ENCODE assay signal across 21 cellular contexts in genomic region chr2:238968616-238969394, GRCh38.
DNase-seq lines count a peak whose midpoint lies in the region; ATAC-seq, FAIRE-seq and TF ChIP-seq lines count a peak whose summit lies in the region.
"Had no signal": no experiment of that assay in that cellular context is flagged by ENCODE, and none has a peak within 500 bp of the region (broad histone marks: within the 10 kb centered on the region; RNA-seq: fewer than 3 reads in every experiment).

No MANE protein-coding gene starts in this region.

- no peak overlapping the region for H3K4me3 ChIP-seq in H7 (ENCODE audit: insufficient read depth, low read depth, low read length)
- H3K4me3 ChIP-seq in kidney (ENCODE audit: low read length in 2 of 2): no peak overlapping the region
- no peak overlapping the region for H3K4me3 ChIP-seq in mucosa of descending colon
- H3K4me3 ChIP-seq: BLaER1 treated with 17β-estradiol and CSF1 and Interleukin-3, amounts not matched to agents 10 nM and 100 nM; GM23248 had no signal

- no peak overlapping the region for H3K27ac ChIP-seq in kidney (ENCODE audit: low read depth in 2 of 2, low read length in 2 of 2)
- H3K27ac ChIP-seq: BLaER1 treated with 17β-estradiol and CSF1 and Interleukin-3, amounts not matched to agents 10 nM and 100 nM; GM23248 had no signal

- ATAC-seq in mucosa of descending colon (no peak), HG03521 (IDR thresholded peaks at IDR 0.05; ENCODE audit: unreplicated experiment) (no peak)
- ATAC-seq: HepG2 had no signal

- intact Hi-C loops in kidney (cut with DNase I): no loop called here
- intact Hi-C loops in posterior vena cava (cut with DNase I): no loop called here
- intact Hi-C loops in mucosa of descending colon (cut with DNase I, micrococcal nuclease): no loop called here

- peaks cover 38% of the 10 kb centered on the region for H3K4me1 Mint-ChIP-seq in nephron

- H3K27ac Mint-ChIP-seq in nephron: peak overlapping the region; percentile 38 to 71 (median 51)
- H3K27ac Mint-ChIP-seq: CD4-positive, alpha-beta T cell; H9 had no signal

- TF ChIP-seq CTCF in kidney (IDR thresholded peaks at IDR 0.05; ENCODE audit: borderline replicate concordance, extremely low read depth, insufficient read depth) (no peak), nephron (IDR thresholded peaks at IDR 0.05; ENCODE audit: unreplicated experiment in 3 of 3) (no peak), mucosa of descending colon (IDR thresholded peaks at IDR 0.05) (no peak)

- no peak for FAIRE-seq in kidney (lab: Jason Lieb, UNC)
- FAIRE-seq: D721Med, G401.6, GM12891, HepG2, HTR-8/SVneo had no signal

- H3K27me3 ChIP-seq in H7 (ENCODE audit: control insufficient read depth, insufficient read depth, low read length): no peaks in the 10 kb centered on the region; the same call in none of the 2 replicates

- H3K4me3 Mint-ChIP-seq in nephron: no peak overlapping the region
- H3K4me3 Mint-ChIP-seq: CD4-positive, alpha-beta T cell; H9 had no signal

- no peaks in the 10 kb centered on the region for H3K36me3 Mint-ChIP-seq in nephron (ENCODE audit: low read depth)

- H3K4me1 ChIP-seq in kidney (ENCODE audit: control insufficient read depth in 1 of 2, insufficient read depth in 1 of 2, low read depth in 1 of 2, low read length in 2 of 2) (no peaks in the 10 kb centered on the region), mucosa of descending colon (ENCODE audit: low read depth) (no peaks in the 10 kb centered on the region)

- H3K9ac ChIP-seq in kidney (ENCODE audit: low read length in 2 of 2): no peak overlapping the region
- H3K9ac ChIP-seq: BLaER1 treated with 17β-estradiol and CSF1 and Interleukin-3, amounts not matched to agents 10 nM and 100 nM; GM23248 had no signal

- H3K9me3 ChIP-seq in kidney (ENCODE audit: control insufficient read depth in 1 of 2, low read length in 2 of 2): no peaks in the 10 kb centered on the region
- H3K9me3 ChIP-seq in mucosa of descending colon: no peaks in the 10 kb centered on the region

- peaks cover 33% of the 10 kb centered on the region for H3K27me3 Mint-ChIP-seq in nephron (ENCODE audit: low read depth)

- DNase-seq in H7 (peak; percentile 29), kidney (peak; percentile 77), posterior vena cava (ENCODE audit: low spot score) (peak; percentile 72), NCI-H2196 (lab: John Stamatoyannopoulos, UW; ENCODE audit: unreplicated experiment) (no peak), mucosa of descending colon (no peak)
- DNase-seq in activated CD4-positive, alpha-beta T cell treated with anti-CD3 and anti-CD28 coated beads, Interleukin-2, amount 50 U/mL, for 4 hours: no peak
- DNase-seq: ACHN; CD4-positive, alpha-beta T cell; DMS153; DMS79 treated with DMSO at 0.1 percent for 48 hours; EL; GM23248; H9 had no signal

- no peaks in the 10 kb centered on the region for H3K36me3 ChIP-seq in H7 (replicated peaks; ENCODE audit: control insufficient read depth, insufficient read depth, low read length)
- H3K36me3 ChIP-seq in kidney (ENCODE audit: control insufficient read depth in 1 of 2, insufficient read depth in 2 of 2, low read length in 2 of 2): no peaks in the 10 kb centered on the region
- no peaks in the 10 kb centered on the region for H3K36me3 ChIP-seq in mucosa of descending colon (ENCODE audit: low read depth)
- H3K36me3 ChIP-seq: BLaER1 treated with 17β-estradiol and CSF1 and Interleukin-3, amounts not matched to agents 10 nM and 100 nM had no signal

- no peaks in the 10 kb centered on the region for H3K9me3 Mint-ChIP-seq in nephron
- H3K9me3 Mint-ChIP-seq: CD4-positive, alpha-beta T cell; H9 had no signal

Comparison
In these comparisons a context has a peak if more than half of its experiments do, and no peak if none do; other contexts are left out.
1. DNase-seq: peak in H7 (single experiment), kidney (single experiment) and posterior vena cava (single experiment); none in NCI-H2196 (single experiment), activated CD4-positive, alpha-beta T cell treated with anti-CD3 and anti-CD28 coated beads, Interleukin-2, amount 50 U/mL, for 4 hours (0 of 2) and mucosa of descending colon (0 of 3).